ENCODE assay signal across 29 cellular contexts in the genomic region with DNA sequence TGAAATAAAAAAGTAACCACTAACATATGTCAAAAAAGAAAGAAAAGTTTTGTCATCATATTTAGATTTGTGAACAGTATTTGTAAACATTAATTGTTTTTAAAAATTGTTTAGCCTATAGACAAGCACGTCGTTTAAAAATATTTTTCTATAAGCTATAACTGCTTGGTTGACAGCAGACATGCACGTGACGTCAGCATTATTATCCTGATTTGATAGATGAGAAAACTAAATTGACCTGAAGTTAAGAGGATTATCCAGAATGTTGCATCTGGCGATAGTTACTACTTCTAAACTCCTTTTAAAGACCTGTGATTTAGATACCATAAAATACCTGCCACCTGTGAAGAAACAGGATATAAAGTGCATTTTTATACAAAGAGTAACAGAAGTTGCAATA.
"Had no signal": no experiment of that assay in that cellular context is flagged by ENCODE, and none has a peak within 500 bp of the region (broad histone marks: within the 10 kb centered on the region; RNA-seq: fewer than 3 reads in every experiment).

No MANE protein-coding gene starts in this region.

- H3K27ac Mint-ChIP-seq: naive thymus-derived CD4-positive, alpha-beta T cell; natural killer cell; nephron; stimulated activated memory B cell treated with anti-CD40 and anti-IgM and Interleukin-4, amounts not matched to agents 10 μg/mL and 1 μg/mL and 100 μg/mL, for 72 hours; stimulated activated naive CD8-positive, alpha-beta T cell treated with anti-CD3 and anti-CD28 coated beads, Interleukin-15, amount 100 ng/mL, for 72 hours; type B pancreatic cell had no signal

- H3K4me2 ChIP-seq: smooth muscle cell had no signal

- H3K4me1 Mint-ChIP-seq: naive thymus-derived CD4-positive, alpha-beta T cell; natural killer cell; nephron; stimulated activated memory B cell treated with anti-CD40 and anti-IgM and Interleukin-4, amounts not matched to agents 10 μg/mL and 1 μg/mL and 100 μg/mL, for 72 hours; stimulated activated naive CD8-positive, alpha-beta T cell treated with anti-CD3 and anti-CD28 coated beads, Interleukin-15, amount 100 ng/mL, for 72 hours had no signal

- H3K4me1 ChIP-seq: pancreas, prostate gland, right atrium auricular region, spleen, suprapubic skin, testis, tibial artery, transverse colon, upper lobe of right lung, uterus had no signal

- H3K4me3 ChIP-seq: pancreas, prostate gland, right atrium auricular region, skin epidermis, smooth muscle cell, spleen, suprapubic skin, testis, tibial artery, transverse colon, upper lobe of right lung, uterus had no signal

- H3K27ac ChIP-seq: neutrophil, pancreas, prostate gland, right atrium auricular region, skin epidermis, spleen, suprapubic skin, testis, tibial artery, transverse colon, upper lobe of right lung, uterus had no signal

- H3K9me3 ChIP-seq: neutrophil, pancreas, prostate gland, testis, tibial artery, transverse colon, upper lobe of right lung, uterus had no signal

- H3K27me3 Mint-ChIP-seq: stimulated activated memory B cell treated with anti-CD40 and anti-IgM and Interleukin-4, amounts not matched to agents 10 μg/mL and 1 μg/mL and 100 μg/mL, for 72 hours; stimulated activated naive CD8-positive, alpha-beta T cell treated with anti-CD3 and anti-CD28 coated beads, Interleukin-15, amount 100 ng/mL, for 72 hours; type B pancreatic cell had no signal

- H3K36me3 Mint-ChIP-seq: naive thymus-derived CD4-positive, alpha-beta T cell; stimulated activated memory B cell treated with anti-CD40 and anti-IgM and Interleukin-4, amounts not matched to agents 10 μg/mL and 1 μg/mL and 100 μg/mL, for 72 hours had no signal

- H3K27me3 ChIP-seq: neutrophil, pancreas, right atrium auricular region, spleen, suprapubic skin, testis, tibial artery, transverse colon, upper lobe of right lung, uterus had no signal

- H3K4me3 Mint-ChIP-seq: naive thymus-derived CD4-positive, alpha-beta T cell; natural killer cell; nephron; stimulated activated memory B cell treated with anti-CD40 and anti-IgM and Interleukin-4, amounts not matched to agents 10 μg/mL and 1 μg/mL and 100 μg/mL, for 72 hours; stimulated activated naive CD8-positive, alpha-beta T cell treated with anti-CD3 and anti-CD28 coated beads, Interleukin-15, amount 100 ng/mL, for 72 hours; type B pancreatic cell had no signal

- DNase-seq: naive thymus-derived CD4-positive, alpha-beta T cell; natural killer cell; nucleus accumbens; pancreas; retina; spleen; stimulated activated CD4-positive, alpha-beta T cell treated with anti-CD3 and anti-CD28 coated beads, Interleukin-12 subunit alpha, Interleukin-12 subunit beta, amount 100 ng/mL, for 4 hours; stimulated activated CD4-positive, alpha-beta T cell treated with anti-CD3 and anti-CD28 coated beads, Interleukin-1b, Interleukin-23, amount 100 ng/mL, for 48 hours; stimulated activated CD4-positive, alpha-beta T cell treated with anti-CD3 and anti-CD28 coated beads, Interleukin-4, amount 100 ng/mL, for 1 hour; stimulated activated CD4-positive, alpha-beta T cell treated with anti-CD3 and anti-CD28 coated beads, Interleukin-4, amount 100 ng/mL, for 4 hours; stimulated activated CD8-positive, alpha-beta memory T cell treated with anti-CD3 and anti-CD28 coated beads, Interleukin-4, amount 100 ng/mL, for 48 hours; stimulated activated naive CD4-positive, alpha-beta T cell; stimulated activated naive CD8-positive, alpha-beta T cell treated with anti-CD3 and anti-CD28 coated beads, Interleukin-15, amount 100 ng/mL, for 72 hours; stimulated activated naive CD8-positive, alpha-beta T cell treated with anti-CD3 and anti-CD28 coated beads, Interleukin-15, Interleukin-2, amounts not matched to agents 100 U/mL and 50 U/mL, for 24 hours; substantia nigra; testis; tibial artery; transverse colon; upper lobe of right lung; uterus had no signal

- FAIRE-seq: pancreas had no signal

- H3K36me3 ChIP-seq: neutrophil, pancreas, prostate gland, right atrium auricular region, spleen, suprapubic skin, tibial artery, transverse colon, upper lobe of right lung, uterus had no signal
